ENCODE assay signal across 8 cellular contexts in the genomic region with DNA sequence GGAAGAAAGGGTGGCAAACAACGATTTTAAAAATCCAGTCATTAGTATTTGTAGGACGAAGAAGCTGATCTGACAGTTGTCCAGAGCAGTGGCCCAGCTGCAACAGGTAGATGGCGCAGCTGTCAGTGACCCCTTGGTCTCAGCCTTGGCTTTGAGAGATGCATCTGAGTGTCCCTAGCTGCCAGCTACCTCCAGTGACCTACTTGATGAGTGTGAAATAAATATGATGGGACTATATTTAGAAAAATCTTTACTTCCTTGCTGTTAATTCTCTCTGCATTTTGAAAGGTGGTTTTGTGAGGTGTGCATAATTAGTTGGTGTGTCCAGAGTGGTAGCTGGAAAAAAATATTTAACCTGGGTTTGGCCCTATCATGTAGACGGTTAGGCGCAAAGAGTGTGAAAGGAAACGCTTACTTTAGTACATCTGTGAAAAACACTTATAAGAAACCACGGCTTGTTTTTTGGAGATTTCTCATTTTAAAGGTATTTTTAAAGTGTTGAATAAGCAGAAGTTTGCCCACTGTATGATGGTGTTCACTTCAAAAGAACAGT. TPM values are rescaled to one million over a fixed set of nuclear protein-coding genes. Genes with fewer than 3 reads are reported as not detected.
DNase-seq lines count a peak whose midpoint lies in the region; ATAC-seq, FAIRE-seq and TF ChIP-seq lines count a peak whose summit lies in the region.

No MANE protein-coding gene starts in this region.

- peaks cover 17% of the 10 kb centered on the region for H3K27me3 Mint-ChIP-seq in activated T-helper 1 cell treated with anti-CD3 and anti-CD28 coated beads, Interleukin-12 subunit alpha, Interleukin-12 subunit beta, Interleukin-2, Interleukin-4 antibody, amounts not matched to agents 30 ng/mL and 10 ng/mL and 1 ng/mL, durations not matched to agents 14 hours and 24 hours and 36 hours (ENCODE audit: insufficient read depth)

- peaks cover 27% of the 10 kb centered on the region for H3K4me1 Mint-ChIP-seq in activated T-helper 1 cell treated with anti-CD3 and anti-CD28 coated beads, Interleukin-12 subunit alpha, Interleukin-12 subunit beta, Interleukin-2, Interleukin-4 antibody, amounts not matched to agents 30 ng/mL and 10 ng/mL and 1 ng/mL, durations not matched to agents 14 hours and 24 hours and 36 hours (ENCODE audit: low read depth)

- H4K20me1 ChIP-seq in osteoblast (ENCODE audit: insufficient read depth, low read length) = no peaks in the 10 kb centered on the region

- H3K4me1 ChIP-seq in cardiac muscle cell (ENCODE audit: low read depth) (peaks cover 5% of the 10 kb centered on the region), osteoblast (ENCODE audit: insufficient read depth, low read length) (peaks cover 11% of the 10 kb centered on the region)

- intact Hi-C loops in activated T-helper 1 cell treated with anti-CD3 and anti-CD28 coated beads, Interleukin-12 subunit alpha, Interleukin-12 subunit beta, Interleukin-2, Interleukin-4 antibody, amounts not matched to agents 30 ng/mL and 10 ng/mL and 1 ng/mL, durations not matched to agents 14 hours and 24 hours and 36 hours (cut with micrococcal nuclease) = loop anchor here (1.0 to 5.0 kb wide), 3 partner anchors 25 to 63 kb away; a partner anchor contains a TSS

- no peaks in the 10 kb centered on the region for H3K36me3 ChIP-seq in cardiac muscle cell
- H3K36me3 ChIP-seq in osteoblast (ENCODE audit: insufficient read depth, low read length) = peaks cover 3% of the 10 kb centered on the region

- peak overlapping the region; percentile 67 for H3K27ac Mint-ChIP-seq in activated T-helper 1 cell treated with anti-CD3 and anti-CD28 coated beads, Interleukin-12 subunit alpha, Interleukin-12 subunit beta, Interleukin-2, Interleukin-4 antibody, amounts not matched to agents 30 ng/mL and 10 ng/mL and 1 ng/mL, durations not matched to agents 14 hours and 24 hours and 36 hours

- H3K4me3 ChIP-seq in cardiac muscle cell (peak overlapping the region; percentile 34), osteoblast (ENCODE audit: insufficient read depth, low read length) (peak overlapping the region; percentile 86)

- peak; percentile 82 for FAIRE-seq in GM12891 (lab: Jason Lieb, UNC)

- H3K36me3 Mint-ChIP-seq in activated T-helper 1 cell treated with anti-CD3 and anti-CD28 coated beads, Interleukin-12 subunit alpha, Interleukin-12 subunit beta, Interleukin-2, Interleukin-4 antibody, amounts not matched to agents 30 ng/mL and 10 ng/mL and 1 ng/mL, durations not matched to agents 14 hours and 24 hours and 36 hours (ENCODE audit: low read depth) = peaks cover 3% of the 10 kb centered on the region

- DNase-seq in GM12891 (ENCODE audit: insufficient read length, low spot score) (peak; percentile 18), NCI-H1092 treated with DMSO at 0.1 percent for 48 hours (lab: John Stamatoyannopoulos, UW) (peak; percentile 57), cardiac muscle cell (ENCODE audit: low read depth in 1 of 2, low spot score in 1 of 2) (no peak), osteoblast (ENCODE audit: insufficient read length, low spot score, missing footprints) (no peak)
- DNase-seq in activated T-helper 1 cell treated with anti-CD3 and anti-CD28 coated beads, Interleukin-12 subunit alpha, Interleukin-12 subunit beta, Interleukin-2, Interleukin-4 antibody, amounts not matched to agents 30 ng/mL and 10 ng/mL and 1 ng/mL, durations not matched to agents 14 hours and 24 hours and 36 hours (ENCODE audit: low spot score) = no peak
- no peak for DNase-seq in activated CD4-positive, CD25-positive, alpha-beta regulatory T cell (lab: John Stamatoyannopoulos, UW)

- peak overlapping the region; percentile 87 for H3K4me3 Mint-ChIP-seq in activated T-helper 1 cell treated with anti-CD3 and anti-CD28 coated beads, Interleukin-12 subunit alpha, Interleukin-12 subunit beta, Interleukin-2, Interleukin-4 antibody, amounts not matched to agents 30 ng/mL and 10 ng/mL and 1 ng/mL, durations not matched to agents 14 hours and 24 hours and 36 hours

- ATAC-seq in HG02623 (IDR thresholded peaks at IDR 0.05; ENCODE audit: unreplicated experiment) = peak; percentile 50

- peaks cover 39% of the 10 kb centered on the region for H3K79me2 ChIP-seq in osteoblast (ENCODE audit: insufficient read depth, low read length)

- TF ChIP-seq CTCF in 22Rv1 (IDR thresholded peaks at IDR 0.05) (peak; percentile 76), cardiac muscle cell (IDR thresholded peaks at IDR 0.05; ENCODE audit: low read depth, low read length) (peak; percentile 29), osteoblast (IDR thresholded peaks at IDR 0.05; ENCODE audit: extremely low read depth, low read depth, low read length) (peak; percentile 21)

- TF ChIP-seq POLR2A in GM12891 (IDR thresholded peaks at IDR 0.05; ENCODE audit: low read depth, low read length) = no peak

- H3K27ac ChIP-seq in 22Rv1 = no peak overlapping the region
- H3K27ac ChIP-seq in cardiac muscle cell = no peak overlapping the region
- peak overlapping the region; percentile 70 for H3K27ac ChIP-seq in osteoblast (ENCODE audit: low read depth, low read length)

- H3K9me3 ChIP-seq in cardiac muscle cell (ENCODE audit: low read depth) (no peaks in the 10 kb centered on the region), osteoblast (ENCODE audit: low read depth, low read length) (no peaks in the 10 kb centered on the region)

- H3K27me3 ChIP-seq in cardiac muscle cell (peaks cover 36% of the 10 kb centered on the region), osteoblast (ENCODE audit: insufficient read depth, low read length) (no peaks in the 10 kb centered on the region)

- peak overlapping the region; percentile 77 for H3K4me2 ChIP-seq in osteoblast (ENCODE audit: insufficient read depth, low read length)

- H2AFZ ChIP-seq in osteoblast (ENCODE audit: low read length) = peak overlapping the region; percentile 62

- H3K9me3 Mint-ChIP-seq in activated T-helper 1 cell treated with anti-CD3 and anti-CD28 coated beads, Interleukin-12 subunit alpha, Interleukin-12 subunit beta, Interleukin-2, Interleukin-4 antibody, amounts not matched to agents 30 ng/mL and 10 ng/mL and 1 ng/mL, durations not matched to agents 14 hours and 24 hours and 36 hours = no peaks in the 10 kb centered on the region

TF ChIP-seq in GM12891, 5 proteins besides CTCF, POLR2A, EP300 and RAD21:
- TF ChIP-seq PAX5 (IDR thresholded peaks at IDR 0.05; ENCODE audit: insufficient read depth, low read length, severe bottlenecking) = no peak
- TF ChIP-seq POU2F2 (IDR thresholded peaks at IDR 0.05; ENCODE audit: low read depth, low read length) = no peak

RNA-seq across cellular contexts. Expression of a gene that starts 1.0 kb away (rescaled TPM):
- 8.3 TPM for polyA plus RNA-seq in GM12891 (2012; ENCODE audit: low read depth, missing spikeins)
- total RNA-seq in activated T-helper 1 cell treated with anti-CD3 and anti-CD28 coated beads, Interleukin-12 subunit alpha, Interleukin-12 subunit beta, Interleukin-2, Interleukin-4 antibody, amounts not matched to agents 30 ng/mL and 10 ng/mL and 1 ng/mL, durations not matched to agents 14 hours and 24 hours and 36 hours = 7.7 and 9.8 TPM in 2 replicates
- 1.1 and 2.9 TPM in 2 replicates for total RNA-seq in cardiac muscle cell
- 3.3 and 11.2 TPM in 2 replicates for polyA plus RNA-seq in cardiac muscle cell
- total RNA-seq in osteoblast = 11.6 and 15.0 TPM in 2 replicates

RNA-seq across cellular contexts. Expression of a gene that starts 24.7 kb away (rescaled TPM):
- polyA plus RNA-seq in GM12891 (2012; ENCODE audit: low read depth, missing spikeins) = 22.8 TPM
- 24.6 and 27.1 TPM in 2 replicates for total RNA-seq in activated T-helper 1 cell treated with anti-CD3 and anti-CD28 coated beads, Interleukin-12 subunit alpha, Interleukin-12 subunit beta, Interleukin-2, Interleukin-4 antibody, amounts not matched to agents 30 ng/mL and 10 ng/mL and 1 ng/mL, durations not matched to agents 14 hours and 24 hours and 36 hours
- total RNA-seq in cardiac muscle cell = 15.4 and 15.9 TPM in 2 replicates
- 66.7 and 70.0 TPM in 2 replicates for polyA plus RNA-seq in cardiac muscle cell
- 14.5 and 15.6 TPM in 2 replicates for total RNA-seq in osteoblast

Comparison
In these comparisons a context has a peak if more than half of its experiments do, and no peak if none do; other contexts are left out.
1. CTCF ChIP-seq: peak in every context shown above with its lines; median percentile 76 in 22Rv1; 29 in cardiac muscle cell; 21 in osteoblast.
2. DNase-seq: peak in GM12891 (single experiment) and NCI-H1092 treated with DMSO at 0.1 percent for 48 hours (single experiment); none in activated T-helper 1 cell treated with anti-CD3 and anti-CD28 coated beads, Interleukin-12 subunit alpha, Interleukin-12 subunit beta, Interleukin-2, Interleukin-4 antibody, amounts not matched to agents 30 ng/mL and 10 ng/mL and 1 ng/mL, durations not matched to agents 14 hours and 24 hours and 36 hours (single experiment), cardiac muscle cell (0 of 2), osteoblast (single experiment) and activated CD4-positive, CD25-positive, alpha-beta regulatory T cell (0 of 4).